In the genomic region with DNA sequence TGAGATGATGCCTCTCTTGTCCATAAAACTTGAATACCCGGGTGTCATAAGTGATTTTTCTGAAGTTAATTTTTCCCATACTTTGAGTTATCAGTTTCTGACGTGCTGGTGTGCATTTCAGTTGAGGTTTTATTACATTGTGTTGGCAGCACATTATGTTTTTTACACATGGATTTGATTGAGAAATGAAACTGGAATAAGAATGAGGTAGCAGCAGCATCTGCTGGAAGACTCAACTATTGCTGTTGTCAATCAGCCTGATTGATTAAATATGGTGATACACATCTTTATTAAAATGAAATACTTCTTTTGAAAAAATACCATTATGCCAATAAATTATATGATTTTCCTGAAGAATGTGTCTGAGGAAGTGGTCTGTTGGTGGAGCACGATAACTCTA, we compare ENCODE assay signal across 18 cellular contexts.
DNase-seq lines count a peak whose midpoint lies in the region; ATAC-seq and TF ChIP-seq lines count a peak whose summit lies in the region.
"Had no signal": no experiment of that assay in that cellular context is flagged by ENCODE, and none has a peak within 500 bp of the region (broad histone marks: within the 10 kb centered on the region; RNA-seq: fewer than 3 reads in every experiment).

No MANE protein-coding gene starts in this region.

- ATAC-seq in sciatic nerve (peak; percentile 74), HG02642 (IDR thresholded peaks at IDR 0.05; ENCODE audit: poor library complexity, unreplicated experiment) (no peak)
- ATAC-seq: effector memory CD8-positive, alpha-beta T cell; heart left ventricle had no signal

- H3K27me3 Mint-ChIP-seq in immature natural killer cell (ENCODE audit: low read depth in 3 of 3) = peaks cover 0 to 3% (median 0%) of the 10 kb centered on the region in 3 donors
- H3K27me3 Mint-ChIP-seq in endothelial cell (ENCODE audit: unreplicated experiment) = no peaks in the 10 kb centered on the region

- intact Hi-C loops in sciatic nerve (cut with DNase I) = no loop called here

- H3K4me3 Mint-ChIP-seq in immature natural killer cell = no peak overlapping the region
- H3K4me3 Mint-ChIP-seq in endothelial cell (ENCODE audit: unreplicated experiment) = no peak overlapping the region
- H3K4me3 Mint-ChIP-seq: activated naive CD8-positive, alpha-beta T cell treated with anti-CD3 and anti-CD28 coated beads for 36 hours; CD8-positive, alpha-beta memory T cell; effector memory CD8-positive, alpha-beta T cell; T-helper 2 cell treated with Interferon-gamma antibody and Interleukin-4, amounts not matched to agents 5 μg/mL and 100 μg/mL, for 36 hours had no signal

- no peak overlapping the region for H3K27ac Mint-ChIP-seq in immature natural killer cell
- H3K27ac Mint-ChIP-seq in endothelial cell (ENCODE audit: unreplicated experiment) = no peak overlapping the region
- H3K27ac Mint-ChIP-seq: activated naive CD8-positive, alpha-beta T cell treated with anti-CD3 and anti-CD28 coated beads for 36 hours; CD8-positive, alpha-beta memory T cell; effector memory CD8-positive, alpha-beta T cell; T-helper 2 cell treated with Interferon-gamma antibody and Interleukin-4, amounts not matched to agents 5 μg/mL and 100 μg/mL, for 36 hours had no signal

- DNase-seq in GM10266 (ENCODE audit: extremely low spot score) (no peak), NCI-H446 treated with DMSO at 0.1 percent for 48 hours (lab: John Stamatoyannopoulos, UW) (peak; percentile 48), fibroblast of gingiva (ENCODE audit: low read depth) (peak; percentile 55), sciatic nerve (ENCODE audit: low spot score) (no peak), DMS79 treated with DMSO at 0.1 percent for 48 hours (lab: John Stamatoyannopoulos, UW) (no peak), immature natural killer cell (no peak), endothelial cell (ENCODE audit: low spot score) (no peak)
- DNase-seq: activated CD4-positive, alpha-beta T cell treated with anti-CD3 and anti-CD28 coated beads for 1 hour; activated naive CD8-positive, alpha-beta T cell treated with anti-CD3 and anti-CD28 coated beads for 36 hours; CD8-positive, alpha-beta memory T cell; effector memory CD8-positive, alpha-beta T cell; heart left ventricle; kidney glomerular epithelial cell; MM.1S; SHP77 treated with DMSO at 0.1 percent for 48 hours; stomach had no signal

- H3K36me3 Mint-ChIP-seq in immature natural killer cell = peaks cover 0 to 4% (median 0%) of the 10 kb centered on the region in 3 donors
- H3K36me3 Mint-ChIP-seq in endothelial cell (ENCODE audit: low read depth, unreplicated experiment) = no peaks in the 10 kb centered on the region
- H3K36me3 Mint-ChIP-seq: activated naive CD8-positive, alpha-beta T cell treated with anti-CD3 and anti-CD28 coated beads for 36 hours had no signal

- TF ChIP-seq CTCF in GM10266 (IDR thresholded peaks at IDR 0.05; ENCODE audit: control insufficient read depth, insufficient read depth, low read depth, missing control alignments) (peak; percentile 30), endothelial cell (IDR thresholded peaks at IDR 0.05; ENCODE audit: unreplicated experiment) (no peak)

- no peaks in the 10 kb centered on the region for H3K9me3 Mint-ChIP-seq in immature natural killer cell
- no peaks in the 10 kb centered on the region for H3K9me3 Mint-ChIP-seq in endothelial cell (ENCODE audit: unreplicated experiment)
- H3K9me3 Mint-ChIP-seq: activated naive CD8-positive, alpha-beta T cell treated with anti-CD3 and anti-CD28 coated beads for 36 hours; CD8-positive, alpha-beta memory T cell; effector memory CD8-positive, alpha-beta T cell; T-helper 2 cell treated with Interferon-gamma antibody and Interleukin-4, amounts not matched to agents 5 μg/mL and 100 μg/mL, for 36 hours had no signal

- H3K4me1 Mint-ChIP-seq in immature natural killer cell (no peaks in the 10 kb centered on the region), endothelial cell (ENCODE audit: unreplicated experiment) (peaks cover 14% of the 10 kb centered on the region)
- H3K4me1 Mint-ChIP-seq: CD8-positive, alpha-beta memory T cell had no signal

Comparison
In these comparisons a context has a peak if more than half of its experiments do, and no peak if none do; other contexts are left out.
1. DNase-seq: peak in NCI-H446 treated with DMSO at 0.1 percent for 48 hours (single experiment) and fibroblast of gingiva (single experiment); none in GM10266 (single experiment), sciatic nerve (single experiment), DMS79 treated with DMSO at 0.1 percent for 48 hours (single experiment), immature natural killer cell (0 of 3) and endothelial cell (single experiment).